8 cellular contexts compared by ENCODE assay signal in genomic region chr6:30060982-30061765, GRCh38. TPM values are rescaled to one million over a fixed set of nuclear protein-coding genes. Genes with fewer than 3 reads are reported as not detected.
DNase-seq lines count a peak whose midpoint lies in the region; ATAC-seq lines count a peak whose summit lies in the region.

Gene POLR1H, plus strand, starts transcription at chr6:30061265. Its CDS starts 260 bp downstream, at chr6:30061525.

- DNase-seq in AG08396 (ENCODE audit: low spot score) (peak; percentile 94), NCI-H460 (ENCODE audit: extremely low read depth, low read depth) (peak; percentile 92), cerebellar nuclear complex (lab: John Stamatoyannopoulos, UW) (peak; percentile 74 to 86), islet precursor cell (peak; percentile 97)
- peak; percentile 74 for DNase-seq in activated CD4-positive, CD25-positive, alpha-beta regulatory T cell treated with anti-CD3 and anti-CD28 coated beads, Interleukin-2, amount 50 U/mL, for 72 hours
- DNase-seq in stimulated activated CD4-positive, alpha-beta T cell treated with anti-CD3 and anti-CD28 coated beads, Interleukin-12 subunit alpha, Interleukin-12 subunit beta, amount 100 ng/mL, for 48 hours (ENCODE audit: low read depth in 2 of 3, low spot score in 1 of 3) = peak; percentile 76 to 83 (median 77)

- ATAC-seq in GM19025 (IDR thresholded peaks at IDR 0.05; ENCODE audit: low read depth, unreplicated experiment) = peak; percentile 87
- peak; percentile 87 for ATAC-seq in HG03354 (IDR thresholded peaks at IDR 0.05; ENCODE audit: poor library complexity, severe bottlenecking, unreplicated experiment)

RNA-seq across cellular contexts. Expression of gene POLR1H, which starts in this region (rescaled TPM):
- total RNA-seq in NCI-H460 (2014; rRNA removed; shearing (Covaris generic)) = 25.6 and 32.5 TPM in 2 replicates
- polyA plus RNA-seq in NCI-H460 (2014; cell fraction: nucleus; rRNA removed) = 15.5 and 34.4 TPM in 2 replicates

Comparison
In these comparisons a context has a peak if more than half of its experiments do, and no peak if none do; other contexts are left out.
1. Peak in every context shown above with its lines: DNase-seq and ATAC-seq.